In the genomic region with DNA sequence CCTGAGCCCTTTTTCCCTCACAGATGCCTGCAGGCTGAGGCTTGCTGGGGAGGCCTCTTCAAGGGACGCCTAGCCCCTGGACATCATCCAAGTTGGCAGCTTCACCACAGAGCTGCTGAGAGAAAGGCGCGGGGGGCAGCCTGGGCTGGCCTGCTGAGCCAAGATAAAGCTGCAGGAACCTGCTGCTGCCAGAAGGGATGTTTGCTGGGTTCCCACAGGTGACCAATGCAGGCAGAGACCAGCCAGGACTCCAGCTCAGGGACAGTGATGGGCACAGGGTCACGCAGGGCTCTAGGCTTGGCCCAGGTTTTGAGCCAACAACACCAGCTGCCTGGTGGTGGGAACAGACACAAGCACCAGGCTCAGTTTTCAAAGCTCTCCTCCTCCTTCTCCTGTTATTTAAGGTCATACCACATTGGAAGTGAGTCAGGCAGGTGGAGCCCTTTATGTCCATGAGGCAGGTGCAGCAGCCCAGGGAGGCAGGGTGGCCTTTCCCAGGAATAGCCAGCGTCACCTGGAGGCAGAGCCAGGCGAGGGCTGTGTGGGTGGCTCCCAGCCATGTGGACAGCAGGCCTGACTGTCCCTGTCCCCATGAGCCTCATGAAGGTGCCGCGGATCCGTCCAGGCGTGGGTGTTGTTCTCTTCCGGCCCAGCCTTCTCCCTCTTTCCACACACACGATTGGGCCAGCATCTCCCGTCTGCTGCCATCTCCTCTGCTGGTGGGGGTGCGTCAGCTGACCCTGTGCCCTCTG, we compare ENCODE assay signal across 9 cellular contexts.
DNase-seq lines count a peak whose midpoint lies in the region; ATAC-seq and TF ChIP-seq lines count a peak whose summit lies in the region.
"Had no signal": no experiment of that assay in that cellular context is flagged by ENCODE, and none has a peak within 500 bp of the region (broad histone marks: within the 10 kb centered on the region; RNA-seq: fewer than 3 reads in every experiment).

No MANE protein-coding gene starts in this region.

- ATAC-seq in sciatic nerve (peak; percentile 43), HG03457 (IDR thresholded peaks at IDR 0.05; ENCODE audit: unreplicated experiment) (no peak), HG03039 (IDR thresholded peaks at IDR 0.05; ENCODE audit: unreplicated experiment) (no peak)

- H3K36me3 ChIP-seq in transverse colon = no peaks in the 10 kb centered on the region

- no peak for TF ChIP-seq EP300 in transverse colon (IDR thresholded peaks at IDR 0.05; ENCODE audit: low read depth)

- CTCF ChIA-PET in activated naive CD4-positive, alpha-beta T cell treated with anti-CD3 and anti-CD28 coated beads for 36 hours (lab: Charles Lee) = interaction anchor here (0.6 kb wide), 1 partner anchor 284 kb away, joined by 5 read pairs; no protein-coding TSS in a partner anchor

- no peaks in the 10 kb centered on the region for H3K36me3 Mint-ChIP-seq in activated naive CD4-positive, alpha-beta T cell treated with anti-CD3 and anti-CD28 coated beads for 36 hours (ENCODE audit: low read depth)

- H3K27ac ChIP-seq in transverse colon = no peak overlapping the region

- H3K9me3 ChIP-seq in transverse colon = no peaks in the 10 kb centered on the region

- intact Hi-C loops in sciatic nerve (cut with DNase I) = no loop called here
- intact Hi-C loops in transverse colon (cut with DNase I; ENCODE audit: low total_unique reads) = no loop called here
- intact Hi-C loops in activated naive CD4-positive, alpha-beta T cell treated with anti-CD3 and anti-CD28 coated beads for 36 hours (cut with micrococcal nuclease) = no loop called here

- H3K27me3 ChIP-seq in transverse colon = no peaks in the 10 kb centered on the region

- H3K9me3 Mint-ChIP-seq in activated naive CD4-positive, alpha-beta T cell treated with anti-CD3 and anti-CD28 coated beads for 36 hours = no peaks in the 10 kb centered on the region

- no peaks in the 10 kb centered on the region for H3K4me1 ChIP-seq in transverse colon

- H3K4me1 Mint-ChIP-seq in activated naive CD4-positive, alpha-beta T cell treated with anti-CD3 and anti-CD28 coated beads for 36 hours (ENCODE audit: low read depth) = no peaks in the 10 kb centered on the region

- TF ChIP-seq POLR2A in transverse colon (IDR thresholded peaks at IDR 0.05) = no peak

- TF ChIP-seq CTCF in epithelial cell of esophagus (IDR thresholded peaks at IDR 0.05; ENCODE audit: insufficient read depth, low read depth, low read length, missing control alignments) = peak; percentile 14
- no peak for TF ChIP-seq CTCF in transverse colon (IDR thresholded peaks at IDR 0.05)

- no peak overlapping the region for H3K4me3 ChIP-seq in epithelial cell of esophagus (ENCODE audit: low read length)
- no peak overlapping the region for H3K4me3 ChIP-seq in transverse colon

- no peaks in the 10 kb centered on the region for H3K27me3 Mint-ChIP-seq in activated naive CD4-positive, alpha-beta T cell treated with anti-CD3 and anti-CD28 coated beads for 36 hours (ENCODE audit: low read depth)

- DNase-seq in NCI-H1092 (lab: John Stamatoyannopoulos, UW) (peak; percentile 95), NCI-H526 treated with DMSO at 0.1 percent for 48 hours (lab: John Stamatoyannopoulos, UW) (peak; percentile 76), epithelial cell of esophagus (ENCODE audit: low read depth) (peak; percentile 45), sciatic nerve (ENCODE audit: low spot score) (no peak), transverse colon (no peak)
- no peak for DNase-seq in activated naive CD4-positive, alpha-beta T cell treated with anti-CD3 and anti-CD28 coated beads for 36 hours
- DNase-seq: GF-D8 had no signal

- no peak overlapping the region for H3K4me3 Mint-ChIP-seq in activated naive CD4-positive, alpha-beta T cell treated with anti-CD3 and anti-CD28 coated beads for 36 hours

- H3K27ac Mint-ChIP-seq in activated naive CD4-positive, alpha-beta T cell treated with anti-CD3 and anti-CD28 coated beads for 36 hours = no peak overlapping the region

- WGBS in transverse colon (ENCODE audit: low coverage in 1 of 2), 2 donors = 32% methylated on average over 14 of the region's 14 CpGs; no CpG with 5 or more reads in 1 of the 2 donors

- in situ Hi-C loops in transverse colon (cut with MboI; ENCODE audit: low pct_ligation_motif_present in 1 of 4, low pct_unique_long_range_greater_than_20kb in 1 of 4, low sequenced_read_pairs in 3 of 4) = no loop called here

Comparison
In these comparisons a context has a peak if more than half of its experiments do, and no peak if none do; other contexts are left out.
1. DNase-seq: peak in NCI-H1092 (single experiment), NCI-H526 treated with DMSO at 0.1 percent for 48 hours (single experiment) and epithelial cell of esophagus (single experiment); none in sciatic nerve (single experiment), transverse colon (single experiment) and activated naive CD4-positive, alpha-beta T cell treated with anti-CD3 and anti-CD28 coated beads for 36 hours (single experiment).